ENCODE assay signal across 1 cellular context in the genomic region with DNA sequence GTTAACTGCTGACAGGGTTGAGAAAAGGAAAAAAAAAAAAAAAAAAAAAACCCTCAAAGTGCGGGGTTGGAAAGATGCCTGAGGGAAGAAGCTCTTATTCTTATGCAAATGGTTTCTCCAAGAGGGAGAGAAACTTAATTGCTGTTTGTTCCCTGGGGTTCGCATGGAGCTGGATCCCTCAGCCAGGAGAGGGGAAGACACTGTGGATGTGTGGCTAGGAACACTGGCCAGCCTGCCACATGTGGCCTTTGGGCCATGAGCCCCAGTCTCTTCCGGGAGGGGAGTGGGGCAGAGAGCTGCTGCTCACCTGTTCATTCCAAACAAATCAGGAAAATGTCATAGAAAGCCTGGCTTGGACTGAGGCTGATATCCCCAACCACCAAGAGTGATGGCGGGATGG.
TF ChIP-seq lines count a peak whose summit lies in the region.

No MANE protein-coding gene starts in this region.

TF ChIP-seq in WTC11, 78 proteins besides CTCF, POLR2A, EP300 and RAD21 (continued from another document and continues in another):
- TF ChIP-seq, protein P1, sequence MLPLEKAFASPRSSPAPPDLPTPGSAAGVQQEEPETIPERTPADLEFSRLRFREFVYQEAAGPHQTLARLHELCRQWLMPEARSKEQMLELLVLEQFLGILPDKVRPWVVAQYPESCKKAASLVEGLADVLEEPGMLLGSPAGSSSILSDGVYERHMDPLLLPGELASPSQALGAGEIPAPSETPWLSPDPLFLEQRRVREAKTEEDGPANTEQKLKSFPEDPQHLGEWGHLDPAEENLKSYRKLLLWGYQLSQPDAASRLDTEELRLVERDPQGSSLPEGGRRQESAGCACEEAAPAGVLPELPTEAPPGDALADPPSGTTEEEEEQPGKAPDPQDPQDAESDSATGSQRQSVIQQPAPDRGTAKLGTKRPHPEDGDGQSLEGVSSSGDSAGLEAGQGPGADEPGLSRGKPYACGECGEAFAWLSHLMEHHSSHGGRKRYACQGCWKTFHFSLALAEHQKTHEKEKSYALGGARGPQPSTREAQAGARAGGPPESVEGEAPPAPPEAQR (CRISPR knock-in tag; IDR thresholded peaks at IDR 0.05): no peak
- TF ChIP-seq, protein P2, sequence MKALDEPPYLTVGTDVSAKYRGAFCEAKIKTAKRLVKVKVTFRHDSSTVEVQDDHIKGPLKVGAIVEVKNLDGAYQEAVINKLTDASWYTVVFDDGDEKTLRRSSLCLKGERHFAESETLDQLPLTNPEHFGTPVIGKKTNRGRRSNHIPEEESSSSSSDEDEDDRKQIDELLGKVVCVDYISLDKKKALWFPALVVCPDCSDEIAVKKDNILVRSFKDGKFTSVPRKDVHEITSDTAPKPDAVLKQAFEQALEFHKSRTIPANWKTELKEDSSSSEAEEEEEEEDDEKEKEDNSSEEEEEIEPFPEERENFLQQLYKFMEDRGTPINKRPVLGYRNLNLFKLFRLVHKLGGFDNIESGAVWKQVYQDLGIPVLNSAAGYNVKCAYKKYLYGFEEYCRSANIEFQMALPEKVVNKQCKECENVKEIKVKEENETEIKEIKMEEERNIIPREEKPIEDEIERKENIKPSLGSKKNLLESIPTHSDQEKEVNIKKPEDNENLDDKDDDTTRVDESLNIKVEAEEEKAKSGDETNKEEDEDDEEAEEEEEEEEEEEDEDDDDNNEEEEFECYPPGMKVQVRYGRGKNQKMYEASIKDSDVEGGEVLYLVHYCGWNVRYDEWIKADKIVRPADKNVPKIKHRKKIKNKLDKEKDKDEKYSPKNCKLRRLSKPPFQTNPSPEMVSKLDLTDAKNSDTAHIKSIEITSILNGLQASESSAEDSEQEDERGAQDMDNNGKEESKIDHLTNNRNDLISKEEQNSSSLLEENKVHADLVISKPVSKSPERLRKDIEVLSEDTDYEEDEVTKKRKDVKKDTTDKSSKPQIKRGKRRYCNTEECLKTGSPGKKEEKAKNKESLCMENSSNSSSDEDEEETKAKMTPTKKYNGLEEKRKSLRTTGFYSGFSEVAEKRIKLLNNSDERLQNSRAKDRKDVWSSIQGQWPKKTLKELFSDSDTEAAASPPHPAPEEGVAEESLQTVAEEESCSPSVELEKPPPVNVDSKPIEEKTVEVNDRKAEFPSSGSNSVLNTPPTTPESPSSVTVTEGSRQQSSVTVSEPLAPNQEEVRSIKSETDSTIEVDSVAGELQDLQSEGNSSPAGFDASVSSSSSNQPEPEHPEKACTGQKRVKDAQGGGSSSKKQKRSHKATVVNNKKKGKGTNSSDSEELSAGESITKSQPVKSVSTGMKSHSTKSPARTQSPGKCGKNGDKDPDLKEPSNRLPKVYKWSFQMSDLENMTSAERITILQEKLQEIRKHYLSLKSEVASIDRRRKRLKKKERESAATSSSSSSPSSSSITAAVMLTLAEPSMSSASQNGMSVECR (CRISPR knock-in tag; IDR thresholded peaks at IDR 0.05; ENCODE audit: borderline replicate concordance): no peak
- no peak for TF ChIP-seq TP53 (CRISPR knock-in tag; IDR thresholded peaks at IDR 0.05)
- no peak for TF ChIP-seq NR2C2 (CRISPR knock-in tag; IDR thresholded peaks at IDR 0.05)
- no peak for TF ChIP-seq ZNF396 (CRISPR knock-in tag; IDR thresholded peaks at IDR 0.05; ENCODE audit: borderline replicate concordance)
- 0 out of 2 replicates have a peak, but pooled peaks have one; percentile 39 for TF ChIP-seq FOXK1 (CRISPR knock-in tag; IDR thresholded peaks at IDR 0.05)
- TF ChIP-seq, protein P3, sequence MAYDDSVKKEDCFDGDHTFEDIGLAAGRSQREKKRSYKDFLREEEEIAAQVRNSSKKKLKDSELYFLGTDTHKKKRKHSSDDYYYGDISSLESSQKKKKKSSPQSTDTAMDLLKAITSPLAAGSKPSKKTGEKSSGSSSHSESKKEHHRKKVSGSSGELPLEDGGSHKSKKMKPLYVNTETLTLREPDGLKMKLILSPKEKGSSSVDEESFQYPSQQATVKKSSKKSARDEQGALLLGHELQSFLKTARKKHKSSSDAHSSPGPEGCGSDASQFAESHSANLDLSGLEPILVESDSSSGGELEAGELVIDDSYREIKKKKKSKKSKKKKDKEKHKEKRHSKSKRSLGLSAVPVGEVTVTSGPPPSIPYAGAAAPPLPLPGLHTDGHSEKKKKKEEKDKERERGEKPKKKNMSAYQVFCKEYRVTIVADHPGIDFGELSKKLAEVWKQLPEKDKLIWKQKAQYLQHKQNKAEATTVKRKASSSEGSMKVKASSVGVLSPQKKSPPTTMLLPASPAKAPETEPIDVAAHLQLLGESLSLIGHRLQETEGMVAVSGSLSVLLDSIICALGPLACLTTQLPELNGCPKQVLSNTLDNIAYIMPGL (CRISPR knock-in tag; IDR thresholded peaks at IDR 0.05): no peak
- TF ChIP-seq ZNF219 (CRISPR knock-in tag; IDR thresholded peaks at IDR 0.05; ENCODE audit: borderline replicate concordance): no peak
- TF ChIP-seq TEAD4 (CRISPR knock-in tag; IDR thresholded peaks at IDR 0.05): no peak
- no peak for TF ChIP-seq OVOL2 (CRISPR knock-in tag; IDR thresholded peaks at IDR 0.05; ENCODE audit: borderline replicate concordance)
- peak; percentile 39; the same call in 1 of the 2 replicates for TF ChIP-seq PRRX2 (CRISPR knock-in tag; IDR thresholded peaks at IDR 0.05)
- no peak for TF ChIP-seq ZNF121 (CRISPR knock-in tag; IDR thresholded peaks at IDR 0.05)
- TF ChIP-seq IRF2 (CRISPR knock-in tag; IDR thresholded peaks at IDR 0.05; ENCODE audit: borderline replicate concordance, low read depth): no peak
- TF ChIP-seq HMGA2 (CRISPR knock-in tag; IDR thresholded peaks at IDR 0.05): no peak
- TF ChIP-seq, protein P4, sequence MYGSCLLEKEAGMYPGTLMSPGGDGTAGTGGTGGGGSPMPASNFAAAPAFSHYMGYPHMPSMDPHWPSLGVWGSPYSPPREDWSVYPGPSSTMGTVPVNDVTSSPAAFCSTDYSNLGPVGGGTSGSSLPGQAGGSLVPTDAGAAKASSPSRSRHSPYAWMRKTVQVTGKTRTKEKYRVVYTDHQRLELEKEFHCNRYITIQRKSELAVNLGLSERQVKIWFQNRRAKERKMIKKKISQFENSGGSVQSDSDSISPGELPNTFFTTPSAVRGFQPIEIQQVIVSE (CRISPR knock-in tag; IDR thresholded peaks at IDR 0.05; ENCODE audit: borderline replicate concordance): no peak
- TF ChIP-seq, protein P5, sequence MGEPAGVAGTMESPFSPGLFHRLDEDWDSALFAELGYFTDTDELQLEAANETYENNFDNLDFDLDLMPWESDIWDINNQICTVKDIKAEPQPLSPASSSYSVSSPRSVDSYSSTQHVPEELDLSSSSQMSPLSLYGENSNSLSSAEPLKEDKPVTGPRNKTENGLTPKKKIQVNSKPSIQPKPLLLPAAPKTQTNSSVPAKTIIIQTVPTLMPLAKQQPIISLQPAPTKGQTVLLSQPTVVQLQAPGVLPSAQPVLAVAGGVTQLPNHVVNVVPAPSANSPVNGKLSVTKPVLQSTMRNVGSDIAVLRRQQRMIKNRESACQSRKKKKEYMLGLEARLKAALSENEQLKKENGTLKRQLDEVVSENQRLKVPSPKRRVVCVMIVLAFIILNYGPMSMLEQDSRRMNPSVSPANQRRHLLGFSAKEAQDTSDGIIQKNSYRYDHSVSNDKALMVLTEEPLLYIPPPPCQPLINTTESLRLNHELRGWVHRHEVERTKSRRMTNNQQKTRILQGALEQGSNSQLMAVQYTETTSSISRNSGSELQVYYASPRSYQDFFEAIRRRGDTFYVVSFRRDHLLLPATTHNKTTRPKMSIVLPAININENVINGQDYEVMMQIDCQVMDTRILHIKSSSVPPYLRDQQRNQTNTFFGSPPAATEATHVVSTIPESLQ (CRISPR knock-in tag; IDR thresholded peaks at IDR 0.05): no peak
- TF ChIP-seq, protein P6, sequence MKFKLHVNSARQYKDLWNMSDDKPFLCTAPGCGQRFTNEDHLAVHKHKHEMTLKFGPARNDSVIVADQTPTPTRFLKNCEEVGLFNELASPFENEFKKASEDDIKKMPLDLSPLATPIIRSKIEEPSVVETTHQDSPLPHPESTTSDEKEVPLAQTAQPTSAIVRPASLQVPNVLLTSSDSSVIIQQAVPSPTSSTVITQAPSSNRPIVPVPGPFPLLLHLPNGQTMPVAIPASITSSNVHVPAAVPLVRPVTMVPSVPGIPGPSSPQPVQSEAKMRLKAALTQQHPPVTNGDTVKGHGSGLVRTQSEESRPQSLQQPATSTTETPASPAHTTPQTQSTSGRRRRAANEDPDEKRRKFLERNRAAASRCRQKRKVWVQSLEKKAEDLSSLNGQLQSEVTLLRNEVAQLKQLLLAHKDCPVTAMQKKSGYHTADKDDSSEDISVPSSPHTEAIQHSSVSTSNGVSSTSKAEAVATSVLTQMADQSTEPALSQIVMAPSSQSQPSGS (CRISPR knock-in tag; IDR thresholded peaks at IDR 0.05; ENCODE audit: borderline replicate concordance, low read depth): no peak
- TF ChIP-seq, protein P7, sequence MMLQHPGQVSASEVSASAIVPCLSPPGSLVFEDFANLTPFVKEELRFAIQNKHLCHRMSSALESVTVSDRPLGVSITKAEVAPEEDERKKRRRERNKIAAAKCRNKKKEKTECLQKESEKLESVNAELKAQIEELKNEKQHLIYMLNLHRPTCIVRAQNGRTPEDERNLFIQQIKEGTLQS (CRISPR knock-in tag; conservative IDR thresholded peaks at IDR 0.05): no peak
- TF ChIP-seq SMAD4 (CRISPR knock-in tag; IDR thresholded peaks at IDR 0.05): no peak
- TF ChIP-seq SOX15 (CRISPR knock-in tag; IDR thresholded peaks at IDR 0.05): no peak
- no peak for TF ChIP-seq MYBL2 (CRISPR knock-in tag; IDR thresholded peaks at IDR 0.05)
- TF ChIP-seq TCF7 (CRISPR knock-in tag; IDR thresholded peaks at IDR 0.05; ENCODE audit: low read depth): no peak
- no peak for TF ChIP-seq CREM (CRISPR knock-in tag; IDR thresholded peaks at IDR 0.05)
- no peak; the same call in 1 of the 2 replicates for TF ChIP-seq TEAD1 (CRISPR knock-in tag; IDR thresholded peaks at IDR 0.05)
- TF ChIP-seq, protein P8, sequence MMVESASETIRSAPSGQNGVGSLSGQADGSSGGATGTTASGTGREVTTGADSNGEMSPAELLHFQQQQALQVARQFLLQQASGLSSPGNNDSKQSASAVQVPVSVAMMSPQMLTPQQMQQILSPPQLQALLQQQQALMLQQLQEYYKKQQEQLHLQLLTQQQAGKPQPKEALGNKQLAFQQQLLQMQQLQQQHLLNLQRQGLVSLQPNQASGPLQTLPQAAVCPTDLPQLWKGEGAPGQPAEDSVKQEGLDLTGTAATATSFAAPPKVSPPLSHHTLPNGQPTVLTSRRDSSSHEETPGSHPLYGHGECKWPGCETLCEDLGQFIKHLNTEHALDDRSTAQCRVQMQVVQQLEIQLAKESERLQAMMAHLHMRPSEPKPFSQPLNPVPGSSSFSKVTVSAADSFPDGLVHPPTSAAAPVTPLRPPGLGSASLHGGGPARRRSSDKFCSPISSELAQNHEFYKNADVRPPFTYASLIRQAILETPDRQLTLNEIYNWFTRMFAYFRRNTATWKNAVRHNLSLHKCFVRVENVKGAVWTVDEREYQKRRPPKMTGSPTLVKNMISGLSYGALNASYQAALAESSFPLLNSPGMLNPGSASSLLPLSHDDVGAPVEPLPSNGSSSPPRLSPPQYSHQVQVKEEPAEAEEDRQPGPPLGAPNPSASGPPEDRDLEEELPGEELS (CRISPR knock-in tag; IDR thresholded peaks at IDR 0.05): no peak
- TF ChIP-seq GABPB1 (CRISPR knock-in tag; IDR thresholded peaks at IDR 0.05): no peak
- TF ChIP-seq, protein P9, sequence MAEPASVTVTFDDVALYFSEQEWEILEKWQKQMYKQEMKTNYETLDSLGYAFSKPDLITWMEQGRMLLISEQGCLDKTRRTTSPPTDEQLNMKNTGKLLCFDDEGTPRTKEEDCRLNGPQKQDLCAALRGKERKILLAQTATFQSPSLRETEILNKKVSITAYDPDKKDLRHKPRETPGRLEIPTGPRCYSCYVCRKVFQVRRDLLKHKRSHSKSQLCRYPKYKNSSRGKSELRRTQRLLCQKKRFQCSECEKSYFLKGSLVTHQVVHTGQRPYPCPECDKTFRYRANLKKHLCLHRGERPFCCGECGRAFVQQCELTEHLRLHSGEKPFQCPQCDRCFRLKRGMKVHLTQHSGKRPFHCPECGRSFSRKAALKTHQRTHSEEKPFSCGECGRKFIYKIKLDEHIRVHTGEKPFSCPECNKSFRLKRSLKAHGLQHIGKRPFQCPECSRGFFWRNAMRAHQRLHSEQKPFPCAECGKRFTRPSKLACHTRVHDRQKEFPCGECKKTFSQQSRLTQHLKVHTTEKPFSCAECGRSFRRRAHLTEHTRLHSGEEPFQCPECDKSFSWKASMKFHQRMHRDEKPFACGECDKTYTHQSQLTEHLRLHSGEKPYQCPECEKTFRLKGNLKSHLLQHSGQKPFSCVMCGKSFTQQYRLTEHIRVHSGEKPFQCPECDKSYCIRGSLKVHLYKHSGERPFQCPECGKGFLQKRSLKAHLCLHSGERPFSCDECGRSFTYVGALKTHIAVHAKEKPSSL (CRISPR knock-in tag; conservative IDR thresholded peaks at IDR 0.05): peak; percentile 75
- TF ChIP-seq, protein P10, sequence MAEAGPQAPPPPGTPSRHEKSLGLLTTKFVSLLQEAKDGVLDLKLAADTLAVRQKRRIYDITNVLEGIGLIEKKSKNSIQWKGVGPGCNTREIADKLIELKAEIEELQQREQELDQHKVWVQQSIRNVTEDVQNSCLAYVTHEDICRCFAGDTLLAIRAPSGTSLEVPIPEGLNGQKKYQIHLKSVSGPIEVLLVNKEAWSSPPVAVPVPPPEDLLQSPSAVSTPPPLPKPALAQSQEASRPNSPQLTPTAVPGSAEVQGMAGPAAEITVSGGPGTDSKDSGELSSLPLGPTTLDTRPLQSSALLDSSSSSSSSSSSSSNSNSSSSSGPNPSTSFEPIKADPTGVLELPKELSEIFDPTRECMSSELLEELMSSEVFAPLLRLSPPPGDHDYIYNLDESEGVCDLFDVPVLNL (CRISPR knock-in tag; IDR thresholded peaks at IDR 0.05; ENCODE audit: borderline replicate concordance, low read depth): no peak
- peak; percentile 92; the same call in 1 of the 2 replicates for TF ChIP-seq ZNF416 (CRISPR knock-in tag; IDR thresholded peaks at IDR 0.05)
- peak; percentile 8 for TF ChIP-seq NFATC4 (CRISPR knock-in tag; IDR thresholded peaks at IDR 0.05)
- TF ChIP-seq CREB1 (CRISPR knock-in tag; IDR thresholded peaks at IDR 0.05): no peak
- no peak for TF ChIP-seq JUN (CRISPR knock-in tag; IDR thresholded peaks at IDR 0.05)
- TF ChIP-seq, protein P11, sequence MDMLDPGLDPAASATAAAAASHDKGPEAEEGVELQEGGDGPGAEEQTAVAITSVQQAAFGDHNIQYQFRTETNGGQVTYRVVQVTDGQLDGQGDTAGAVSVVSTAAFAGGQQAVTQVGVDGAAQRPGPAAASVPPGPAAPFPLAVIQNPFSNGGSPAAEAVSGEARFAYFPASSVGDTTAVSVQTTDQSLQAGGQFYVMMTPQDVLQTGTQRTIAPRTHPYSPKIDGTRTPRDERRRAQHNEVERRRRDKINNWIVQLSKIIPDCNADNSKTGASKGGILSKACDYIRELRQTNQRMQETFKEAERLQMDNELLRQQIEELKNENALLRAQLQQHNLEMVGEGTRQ (CRISPR knock-in tag; IDR thresholded peaks at IDR 0.05): 0 out of 2 replicates have a peak, but pooled peaks have one; percentile 39
- TF ChIP-seq KAT7 (CRISPR knock-in tag; IDR thresholded peaks at IDR 0.05; ENCODE audit: borderline replicate concordance): peak; percentile 85; the same call in 1 of the 2 replicates
- no peak for TF ChIP-seq GRHL2 (CRISPR knock-in tag; IDR thresholded peaks at IDR 0.05; ENCODE audit: insufficient replicate concordance, severe bottlenecking)
- TF ChIP-seq, protein P12, sequence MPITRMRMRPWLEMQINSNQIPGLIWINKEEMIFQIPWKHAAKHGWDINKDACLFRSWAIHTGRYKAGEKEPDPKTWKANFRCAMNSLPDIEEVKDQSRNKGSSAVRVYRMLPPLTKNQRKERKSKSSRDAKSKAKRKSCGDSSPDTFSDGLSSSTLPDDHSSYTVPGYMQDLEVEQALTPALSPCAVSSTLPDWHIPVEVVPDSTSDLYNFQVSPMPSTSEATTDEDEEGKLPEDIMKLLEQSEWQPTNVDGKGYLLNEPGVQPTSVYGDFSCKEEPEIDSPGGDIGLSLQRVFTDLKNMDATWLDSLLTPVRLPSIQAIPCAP (CRISPR knock-in tag; IDR thresholded peaks at IDR 0.05): no peak; the same call in 1 of the 2 replicates
- TF ChIP-seq, protein P13, sequence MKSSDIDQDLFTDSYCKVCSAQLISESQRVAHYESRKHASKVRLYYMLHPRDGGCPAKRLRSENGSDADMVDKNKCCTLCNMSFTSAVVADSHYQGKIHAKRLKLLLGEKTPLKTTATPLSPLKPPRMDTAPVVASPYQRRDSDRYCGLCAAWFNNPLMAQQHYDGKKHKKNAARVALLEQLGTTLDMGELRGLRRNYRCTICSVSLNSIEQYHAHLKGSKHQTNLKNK (CRISPR knock-in tag; IDR thresholded peaks at IDR 0.05): no peak
